Comparison of ENCODE assay signal across 10 cellular contexts in the genomic region with DNA sequence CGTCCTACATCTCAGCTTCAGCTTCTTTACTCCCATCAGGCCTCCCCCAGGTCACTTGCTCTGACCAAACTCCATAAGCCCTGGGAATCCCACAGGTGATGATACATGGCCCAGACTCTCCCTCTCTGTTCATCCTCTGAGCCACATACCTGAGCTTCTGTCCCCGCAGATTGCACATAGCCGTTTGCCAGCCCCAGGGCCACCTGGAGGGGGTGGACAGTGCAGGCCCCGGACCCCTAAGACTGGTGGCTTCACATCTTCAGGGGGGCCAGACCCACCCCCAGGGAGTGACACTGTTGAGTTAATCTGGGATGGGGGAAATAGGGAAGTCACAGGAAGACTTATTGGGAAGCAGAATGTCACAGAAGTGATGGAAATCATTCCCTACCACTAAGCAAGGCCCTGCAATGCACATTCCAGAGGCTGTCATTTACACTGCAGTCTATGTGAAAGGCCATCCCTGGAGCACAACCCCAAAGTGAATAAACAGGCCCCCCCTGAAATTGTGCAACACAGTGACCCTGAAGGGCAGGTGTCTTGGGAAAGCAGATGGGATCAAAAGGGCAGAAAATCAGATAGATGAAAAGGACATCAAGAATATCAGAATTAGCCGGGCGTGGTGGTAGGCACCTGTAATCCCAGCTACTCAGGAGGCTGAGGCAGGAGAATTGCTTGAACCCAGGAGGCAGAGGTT. TPM values are rescaled to one million over a fixed set of nuclear protein-coding genes. Genes with fewer than 3 reads are reported as not detected.
DNase-seq lines count a peak whose midpoint lies in the region; ATAC-seq and TF ChIP-seq lines count a peak whose summit lies in the region.
"Had no signal": no experiment of that assay in that cellular context is flagged by ENCODE, and none has a peak within 500 bp of the region (broad histone marks: within the 10 kb centered on the region; RNA-seq: fewer than 3 reads in every experiment).

No MANE protein-coding gene starts in this region.

- no peak for ATAC-seq in activated T-cell treated with anti-CD3 and anti-CD28 coated beads, Interleukin-2, amount 50 U/mL, for 72 hours (replicated peaks in 1 of 2)
- ATAC-seq in activated B cell treated with CpG ODN at 0.5 μM for 24 hours (ENCODE audit: low read depth): no peak
- no peak for ATAC-seq in stimulated activated naive B cell treated with anti-CD40 and anti-IgM and Interleukin-4, amounts not matched to agents 10 μg/mL and 1 μg/mL and 100 μg/mL, for 72 hours (replicated peaks)

- peaks cover 55% of the 10 kb centered on the region for H3K79me2 ChIP-seq in hepatocyte

- H3K27ac Mint-ChIP-seq in activated T-cell treated with anti-CD3 and anti-CD28 coated beads, Interleukin-2, amount 50 U/mL, for 72 hours: peak overlapping the region; percentile 83
- H3K27ac Mint-ChIP-seq in activated B cell treated with CpG ODN at 0.5 μM for 24 hours: peak overlapping the region; percentile 25
- H3K27ac Mint-ChIP-seq in stimulated activated naive B cell treated with anti-CD40 and anti-IgM and Interleukin-4, amounts not matched to agents 10 μg/mL and 1 μg/mL and 100 μg/mL, for 72 hours: peak overlapping the region; percentile 32

- no peak overlapping the region for H3K4me3 ChIP-seq in hepatocyte

- peaks cover 25 to 37% of the 10 kb centered on the region in 2 donors for H3K36me3 Mint-ChIP-seq in activated T-cell treated with anti-CD3 and anti-CD28 coated beads, Interleukin-2, amount 50 U/mL, for 72 hours (ENCODE audit: insufficient read depth in 2 of 2)
- peaks cover 71% of the 10 kb centered on the region for H3K36me3 Mint-ChIP-seq in activated B cell treated with CpG ODN at 0.5 μM for 24 hours (ENCODE audit: low read depth)
- H3K36me3 Mint-ChIP-seq in stimulated activated naive B cell treated with anti-CD40 and anti-IgM and Interleukin-4, amounts not matched to agents 10 μg/mL and 1 μg/mL and 100 μg/mL, for 72 hours: peaks cover 40 to 66% of the 10 kb centered on the region in 2 donors

- 83% methylated on average over 6 of the region's 6 CpGs for WGBS in hepatocyte (ENCODE audit: low lambda C conversion rate, missing lambda C conversion rate)

- H4K20me1 ChIP-seq in hepatocyte (ENCODE audit: insufficient read depth, poor library complexity, severe bottlenecking): peaks cover 31% of the 10 kb centered on the region

- H3K4me3 Mint-ChIP-seq in activated T-cell treated with anti-CD3 and anti-CD28 coated beads, Interleukin-2, amount 50 U/mL, for 72 hours: peak overlapping the region; percentile 98 to 100
- peak overlapping the region; percentile 79 for H3K4me3 Mint-ChIP-seq in activated B cell treated with CpG ODN at 0.5 μM for 24 hours
- H3K4me3 Mint-ChIP-seq in stimulated activated naive B cell treated with anti-CD40 and anti-IgM and Interleukin-4, amounts not matched to agents 10 μg/mL and 1 μg/mL and 100 μg/mL, for 72 hours: peak overlapping the region; percentile 99 to 100

- H3K36me3 ChIP-seq in hepatocyte (replicated peaks; ENCODE audit: insufficient read depth, low read depth): no peaks in the 10 kb centered on the region

- peaks cover 18% of the 10 kb centered on the region for H3K4me1 ChIP-seq in hepatocyte (ENCODE audit: insufficient read depth)

- H3K9me3 ChIP-seq in hepatocyte (ENCODE audit: low read depth): no peaks in the 10 kb centered on the region
- H3K9me3 ChIP-seq: heart left ventricle had no signal

- CTCF ChIA-PET in activated B cell treated with CpG ODN at 0.5 μM for 24 hours (lab: Charles Lee): interaction anchor here (0.7 to 2.7 kb wide), 8 partner anchors 11 to 198 kb away, joined by 3 to 13 read pairs (median 3); partner anchors contain the start of gene RING1

- intact Hi-C loops in activated B cell treated with CpG ODN at 0.5 μM for 24 hours (cut with micrococcal nuclease): no loop called here

- H3K27me3 ChIP-seq in hepatocyte: no peaks in the 10 kb centered on the region
- H3K27me3 ChIP-seq: dorsolateral prefrontal cortex, heart left ventricle had no signal

- H3K27me3 Mint-ChIP-seq in activated T-cell treated with anti-CD3 and anti-CD28 coated beads, Interleukin-2, amount 50 U/mL, for 72 hours (ENCODE audit: low read depth): no peaks in the 10 kb centered on the region
- H3K27me3 Mint-ChIP-seq in activated B cell treated with CpG ODN at 0.5 μM for 24 hours: no peaks in the 10 kb centered on the region
- H3K27me3 Mint-ChIP-seq in stimulated activated naive B cell treated with anti-CD40 and anti-IgM and Interleukin-4, amounts not matched to agents 10 μg/mL and 1 μg/mL and 100 μg/mL, for 72 hours: no peaks in the 10 kb centered on the region

- H3K4me2 ChIP-seq in hepatocyte: peak overlapping the region; percentile 96

- POLR2A ChIA-PET in activated B cell treated with CpG ODN at 0.5 μM for 24 hours (lab: Charles Lee): interaction anchor here (0.6 to 3.4 kb wide), 7 partner anchors 8 to 227 kb away, joined by 3 to 36 read pairs (median 5); partner anchors contain the start of genes RING1 and ZBTB22

- no peaks in the 10 kb centered on the region for H3K9me2 ChIP-seq in hepatocyte (replicated peaks; ENCODE audit: insufficient read depth)

- TF ChIP-seq CTCF in activated B cell treated with CpG ODN at 0.5 μM for 24 hours (IDR thresholded peaks at IDR 0.05) (no peak), hepatocyte (IDR thresholded peaks at IDR 0.05; ENCODE audit: poor library complexity) (no peak), GM13977 (IDR thresholded peaks at IDR 0.05; ENCODE audit: extremely low read depth, insufficient read depth, missing control alignments) (no peak)

- in situ Hi-C loops in GM13977 (cut with MboI; ENCODE audit: low pct_unique_long_range_greater_than_20kb, low sequenced_read_pairs, unreplicated experiment): no loop called here

- H2AFZ ChIP-seq in hepatocyte: no peak overlapping the region

- H3K9me3 Mint-ChIP-seq in activated T-cell treated with anti-CD3 and anti-CD28 coated beads, Interleukin-2, amount 50 U/mL, for 72 hours: no peaks in the 10 kb centered on the region
- no peaks in the 10 kb centered on the region for H3K9me3 Mint-ChIP-seq in activated B cell treated with CpG ODN at 0.5 μM for 24 hours
- no peaks in the 10 kb centered on the region for H3K9me3 Mint-ChIP-seq in stimulated activated naive B cell treated with anti-CD40 and anti-IgM and Interleukin-4, amounts not matched to agents 10 μg/mL and 1 μg/mL and 100 μg/mL, for 72 hours

- H3K27ac ChIP-seq in hepatocyte: no peak overlapping the region

- DNase-seq in activated T-cell treated with anti-CD3 and anti-CD28 coated beads, Interleukin-2, amount 50 U/mL, for 72 hours: no peak
- DNase-seq in activated T-cell treated with anti-CD3 and anti-CD28 coated beads, Interleukin-2, amount 50 U/mL, for 48 hours: no peak
- DNase-seq in activated B cell treated with CpG ODN at 0.5 μM for 24 hours: no peak
- no peak for DNase-seq in hepatocyte (ENCODE audit: low spot score)
- no peak for DNase-seq in stimulated activated naive B cell treated with anti-CD40 and anti-IgM and Interleukin-4, amounts not matched to agents 10 μg/mL and 1 μg/mL and 100 μg/mL, for 72 hours
- no peak for DNase-seq in NOMO-1 (lab: John Stamatoyannopoulos, UW; ENCODE audit: unreplicated experiment in 2 of 2)
- no peak for DNase-seq in EL
- no peak for DNase-seq in GM13977 (ENCODE audit: low spot score)

- peaks cover 66% of the 10 kb centered on the region for H3K4me1 Mint-ChIP-seq in activated T-cell treated with anti-CD3 and anti-CD28 coated beads, Interleukin-2, amount 50 U/mL, for 72 hours (ENCODE audit: low read depth)
- peaks cover 64% of the 10 kb centered on the region for H3K4me1 Mint-ChIP-seq in activated B cell treated with CpG ODN at 0.5 μM for 24 hours
- peaks cover 57 to 63% of the 10 kb centered on the region in 2 donors for H3K4me1 Mint-ChIP-seq in stimulated activated naive B cell treated with anti-CD40 and anti-IgM and Interleukin-4, amounts not matched to agents 10 μg/mL and 1 μg/mL and 100 μg/mL, for 72 hours

RNA-seq across cellular contexts. Expression of gene RXRB, which starts 2.2 kb away (rescaled TPM):
- total RNA-seq in activated T-cell treated with anti-CD3 and anti-CD28 coated beads, Interleukin-2, amount 50 U/mL, for 72 hours: 10 to 100 TPM; 55.6 to 57.5 TPM
- total RNA-seq in activated B cell treated with CpG ODN at 0.5 μM for 24 hours (72.4 and 74.3 TPM in 2 replicates), hepatocyte (14.2 and 17.0 TPM in 2 replicates)
- polyA plus RNA-seq in hepatocyte: 24.6 and 29.8 TPM in 2 replicates

RNA-seq across cellular contexts. Expression of gene SLC39A7, which starts 2.4 kb away (rescaled TPM):
- 10 to 100 TPM; 56.1 to 58.3 TPM for total RNA-seq in activated T-cell treated with anti-CD3 and anti-CD28 coated beads, Interleukin-2, amount 50 U/mL, for 72 hours
- total RNA-seq in activated B cell treated with CpG ODN at 0.5 μM for 24 hours: 31.7 and 35.2 TPM in 2 replicates
- total RNA-seq in hepatocyte: 118 and 130 TPM in 2 replicates
- polyA plus RNA-seq in hepatocyte: 46.4 and 55.0 TPM in 2 replicates

RNA-seq across cellular contexts. Expression of gene COL11A2, which starts 6.0 kb away (rescaled TPM):
- 1 to 10 TPM; 2.5 to 3.2 TPM for total RNA-seq in activated T-cell treated with anti-CD3 and anti-CD28 coated beads, Interleukin-2, amount 50 U/mL, for 72 hours
- total RNA-seq in activated B cell treated with CpG ODN at 0.5 μM for 24 hours: 0.32 and 0.47 TPM in 2 replicates
- total RNA-seq in hepatocyte: 2.5 and 3.0 TPM in 2 replicates
- polyA plus RNA-seq in hepatocyte: 4.2 and 4.7 TPM in 2 replicates

RNA-seq across cellular contexts. Expression of gene HSD17B8, which starts 6.1 kb away (rescaled TPM):
- 10 to 100 TPM; 35.8 to 36.0 TPM for total RNA-seq in activated T-cell treated with anti-CD3 and anti-CD28 coated beads, Interleukin-2, amount 50 U/mL, for 72 hours
- total RNA-seq in activated B cell treated with CpG ODN at 0.5 μM for 24 hours (12.3 TPM in 2 replicates), hepatocyte (6.0 and 7.8 TPM in 2 replicates)
- polyA plus RNA-seq in hepatocyte: 11.1 and 12.9 TPM in 2 replicates

RNA-seq across cellular contexts. Expression of gene RING1, which starts 10.0 kb away (rescaled TPM):
- total RNA-seq in activated T-cell treated with anti-CD3 and anti-CD28 coated beads, Interleukin-2, amount 50 U/mL, for 72 hours: 10 to 100 TPM; 30.1 to 37.7 TPM
- 41.7 and 43.8 TPM in 2 replicates for total RNA-seq in activated B cell treated with CpG ODN at 0.5 μM for 24 hours
- 25.0 and 25.6 TPM in 2 replicates for total RNA-seq in hepatocyte
- 32.3 and 32.5 TPM in 2 replicates for polyA plus RNA-seq in hepatocyte

Comparison
In these comparisons a context has a peak if more than half of its experiments do, and no peak if none do; other contexts are left out.
1. H3K27ac Mint-ChIP-seq: peak in every context shown above with its lines; median percentile 83 in activated T-cell treated with anti-CD3 and anti-CD28 coated beads, Interleukin-2, amount 50 U/mL, for 72 hours; 32 in stimulated activated naive B cell treated with anti-CD40 and anti-IgM and Interleukin-4, amounts not matched to agents 10 μg/mL and 1 μg/mL and 100 μg/mL, for 72 hours; 25 in activated B cell treated with CpG ODN at 0.5 μM for 24 hours.